In the genomic region with DNA sequence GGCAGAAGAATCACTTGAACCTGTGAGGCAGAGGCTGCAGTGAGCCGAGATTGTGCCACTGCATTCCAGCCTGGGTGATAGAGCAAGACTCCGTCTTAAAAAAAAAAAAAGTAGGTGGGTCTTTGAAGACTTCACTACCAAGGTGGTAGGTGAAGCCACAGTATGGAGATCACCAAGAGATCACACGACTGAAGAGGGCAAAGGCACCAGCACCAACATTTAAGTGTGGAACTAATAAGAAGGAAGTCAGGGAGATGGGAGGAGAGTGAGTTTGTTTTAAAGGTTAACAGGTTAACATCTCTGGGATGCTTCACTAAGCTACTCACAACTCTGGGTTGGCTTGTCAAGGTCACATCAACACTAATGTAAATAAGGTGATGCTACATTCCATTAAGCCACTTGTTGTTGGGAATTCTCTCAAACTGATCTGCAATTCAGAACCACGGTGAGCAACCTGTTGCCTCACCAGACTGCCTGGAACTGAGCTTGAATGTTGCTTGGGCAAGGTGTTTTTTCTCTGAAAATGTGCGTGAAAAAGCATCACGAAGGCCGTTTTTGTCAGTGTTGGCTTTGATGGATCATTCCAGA, we compare ENCODE assay signal across 3 cellular contexts.
TF ChIP-seq lines count a peak whose summit lies in the region.

No MANE protein-coding gene starts in this region.

TF ChIP-seq in HEK293, 187 proteins besides CTCF, POLR2A, EP300 and RAD21:
- TF ChIP-seq ZNF157 (tag by site-specific recombination; IDR thresholded peaks at IDR 0.05) = no peak
- TF ChIP-seq, protein P1, sequence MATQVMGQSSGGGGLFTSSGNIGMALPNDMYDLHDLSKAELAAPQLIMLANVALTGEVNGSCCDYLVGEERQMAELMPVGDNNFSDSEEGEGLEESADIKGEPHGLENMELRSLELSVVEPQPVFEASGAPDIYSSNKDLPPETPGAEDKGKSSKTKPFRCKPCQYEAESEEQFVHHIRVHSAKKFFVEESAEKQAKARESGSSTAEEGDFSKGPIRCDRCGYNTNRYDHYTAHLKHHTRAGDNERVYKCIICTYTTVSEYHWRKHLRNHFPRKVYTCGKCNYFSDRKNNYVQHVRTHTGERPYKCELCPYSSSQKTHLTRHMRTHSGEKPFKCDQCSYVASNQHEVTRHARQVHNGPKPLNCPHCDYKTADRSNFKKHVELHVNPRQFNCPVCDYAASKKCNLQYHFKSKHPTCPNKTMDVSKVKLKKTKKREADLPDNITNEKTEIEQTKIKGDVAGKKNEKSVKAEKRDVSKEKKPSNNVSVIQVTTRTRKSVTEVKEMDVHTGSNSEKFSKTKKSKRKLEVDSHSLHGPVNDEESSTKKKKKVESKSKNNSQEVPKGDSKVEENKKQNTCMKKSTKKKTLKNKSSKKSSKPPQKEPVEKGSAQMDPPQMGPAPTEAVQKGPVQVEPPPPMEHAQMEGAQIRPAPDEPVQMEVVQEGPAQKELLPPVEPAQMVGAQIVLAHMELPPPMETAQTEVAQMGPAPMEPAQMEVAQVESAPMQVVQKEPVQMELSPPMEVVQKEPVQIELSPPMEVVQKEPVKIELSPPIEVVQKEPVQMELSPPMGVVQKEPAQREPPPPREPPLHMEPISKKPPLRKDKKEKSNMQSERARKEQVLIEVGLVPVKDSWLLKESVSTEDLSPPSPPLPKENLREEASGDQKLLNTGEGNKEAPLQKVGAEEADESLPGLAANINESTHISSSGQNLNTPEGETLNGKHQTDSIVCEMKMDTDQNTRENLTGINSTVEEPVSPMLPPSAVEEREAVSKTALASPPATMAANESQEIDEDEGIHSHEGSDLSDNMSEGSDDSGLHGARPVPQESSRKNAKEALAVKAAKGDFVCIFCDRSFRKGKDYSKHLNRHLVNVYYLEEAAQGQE (tag by site-specific recombination; IDR thresholded peaks at IDR 0.05) = peak; percentile 92
- TF ChIP-seq SCRT1 (tag by site-specific recombination; IDR thresholded peaks at IDR 0.05; ENCODE audit: borderline replicate concordance) = peak; percentile 80
- TF ChIP-seq SCRT2 (tag by site-specific recombination; IDR thresholded peaks at IDR 0.05) = peak; percentile 97
- no peak for TF ChIP-seq ZNF48 (tag by site-specific recombination; IDR thresholded peaks at IDR 0.05)
- no peak for TF ChIP-seq ZNF248 (tag by site-specific recombination; IDR thresholded peaks at IDR 0.05)
- TF ChIP-seq ZNF555 (tag by site-specific recombination; conservative IDR thresholded peaks at IDR 0.05) = no peak

TF ChIP-seq in GM12878, 131 proteins besides CTCF, POLR2A, EP300 and RAD21:
- TF ChIP-seq, protein P1 (IDR thresholded peaks at IDR 0.05; ENCODE audit: low read depth, low read length) = peak; percentile 57; the same call in 1 of the 2 replicates
- TF ChIP-seq TCF3 (IDR thresholded peaks at IDR 0.05; ENCODE audit: borderline replicate concordance, insufficient read depth, low read depth, low read length) (no peak), JUND (IDR thresholded peaks at IDR 0.05; ENCODE audit: low read depth, low read length) (no peak), ZNF274 (IDR thresholded peaks at IDR 0.05; ENCODE audit: insufficient read depth, insufficient read length) (no peak), EGR1 (IDR thresholded peaks at IDR 0.05; ENCODE audit: borderline replicate concordance in 1 of 2, low read depth in 2 of 2, low read length in 2 of 2) (no peak)
- TF ChIP-seq, protein P2, sequence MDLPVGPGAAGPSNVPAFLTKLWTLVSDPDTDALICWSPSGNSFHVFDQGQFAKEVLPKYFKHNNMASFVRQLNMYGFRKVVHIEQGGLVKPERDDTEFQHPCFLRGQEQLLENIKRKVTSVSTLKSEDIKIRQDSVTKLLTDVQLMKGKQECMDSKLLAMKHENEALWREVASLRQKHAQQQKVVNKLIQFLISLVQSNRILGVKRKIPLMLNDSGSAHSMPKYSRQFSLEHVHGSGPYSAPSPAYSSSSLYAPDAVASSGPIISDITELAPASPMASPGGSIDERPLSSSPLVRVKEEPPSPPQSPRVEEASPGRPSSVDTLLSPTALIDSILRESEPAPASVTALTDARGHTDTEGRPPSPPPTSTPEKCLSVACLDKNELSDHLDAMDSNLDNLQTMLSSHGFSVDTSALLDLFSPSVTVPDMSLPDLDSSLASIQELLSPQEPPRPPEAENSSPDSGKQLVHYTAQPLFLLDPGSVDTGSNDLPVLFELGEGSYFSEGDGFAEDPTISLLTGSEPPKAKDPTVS (IDR thresholded peaks at IDR 0.05; ENCODE audit: low read depth, low read length) = no peak
TF ChIP-seq in GM12878: peak in this region for 1.

TF ChIP-seq in HepG2, 621 proteins besides CTCF, POLR2A, EP300 and RAD21 (continues in another document):
- TF ChIP-seq, protein P3, sequence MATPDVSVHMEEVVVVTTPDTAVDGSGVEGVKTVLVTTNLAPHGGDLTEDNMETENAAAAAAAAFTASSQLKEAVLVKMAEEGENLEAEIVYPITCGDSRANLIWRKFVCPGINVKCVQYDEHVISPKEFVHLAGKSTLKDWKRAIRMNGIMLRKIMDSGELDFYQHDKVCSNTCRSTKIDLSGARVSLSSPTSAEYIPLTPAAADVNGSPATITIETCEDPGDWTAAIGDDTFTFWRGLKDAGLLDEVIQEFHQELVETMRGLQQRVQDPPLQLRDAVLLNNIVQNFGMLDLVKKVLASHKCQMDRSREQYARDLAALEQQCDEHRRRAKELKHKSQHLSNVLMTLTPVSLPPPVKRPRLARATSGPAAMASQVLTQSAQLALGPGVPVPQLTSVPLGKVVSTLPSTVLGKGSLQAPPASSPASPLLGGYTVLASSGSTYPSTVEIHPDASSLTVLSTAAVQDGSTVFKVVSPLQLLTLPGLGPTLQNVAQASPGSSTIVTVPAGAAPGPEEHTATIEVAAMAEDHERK (CRISPR knock-in tag; IDR thresholded peaks at IDR 0.05; ENCODE audit: low read depth) = no peak
- TF ChIP-seq SATB2 (CRISPR knock-in tag; IDR thresholded peaks at IDR 0.05) (no peak), ZNF121 (CRISPR knock-in tag; IDR thresholded peaks at IDR 0.05) (no peak), MIER3 (CRISPR knock-in tag; IDR thresholded peaks at IDR 0.05; ENCODE audit: borderline replicate concordance) (0 out of 2 replicates have a peak, but pooled peaks have one; percentile 39), ZNF775 (CRISPR knock-in tag; IDR thresholded peaks at IDR 0.05; ENCODE audit: borderline replicate concordance) (no peak), CEBPB (IDR thresholded peaks at IDR 0.05; ENCODE audit: borderline replicate concordance, low read depth, low read length) (peak; percentile 68; the same call in 1 of the 2 replicates), ZNF230 (CRISPR knock-in tag; IDR thresholded peaks at IDR 0.05) (no peak), IKZF4 (CRISPR knock-in tag; IDR thresholded peaks at IDR 0.05; ENCODE audit: borderline replicate concordance, low read depth, not compliant biosample characterization) (no peak), XBP1 (CRISPR knock-in tag; IDR thresholded peaks at IDR 0.05) (no peak), KLF6 (CRISPR knock-in tag; IDR thresholded peaks at IDR 0.05) (no peak), NR2F1 (CRISPR knock-in tag; IDR thresholded peaks at IDR 0.05) (peak; percentile 17 to 84; a peak in 3 of 4 replicates)
- TF ChIP-seq, protein P4, sequence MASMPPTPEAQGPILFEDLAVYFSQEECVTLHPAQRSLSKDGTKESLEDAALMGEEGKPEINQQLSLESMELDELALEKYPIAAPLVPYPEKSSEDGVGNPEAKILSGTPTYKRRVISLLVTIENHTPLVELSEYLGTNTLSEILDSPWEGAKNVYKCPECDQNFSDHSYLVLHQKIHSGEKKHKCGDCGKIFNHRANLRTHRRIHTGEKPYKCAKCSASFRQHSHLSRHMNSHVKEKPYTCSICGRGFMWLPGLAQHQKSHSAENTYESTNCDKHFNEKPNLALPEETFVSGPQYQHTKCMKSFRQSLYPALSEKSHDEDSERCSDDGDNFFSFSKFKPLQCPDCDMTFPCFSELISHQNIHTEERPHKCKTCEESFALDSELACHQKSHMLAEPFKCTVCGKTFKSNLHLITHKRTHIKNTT (CRISPR knock-in tag; IDR thresholded peaks at IDR 0.05) = no peak
- TF ChIP-seq, protein P5, sequence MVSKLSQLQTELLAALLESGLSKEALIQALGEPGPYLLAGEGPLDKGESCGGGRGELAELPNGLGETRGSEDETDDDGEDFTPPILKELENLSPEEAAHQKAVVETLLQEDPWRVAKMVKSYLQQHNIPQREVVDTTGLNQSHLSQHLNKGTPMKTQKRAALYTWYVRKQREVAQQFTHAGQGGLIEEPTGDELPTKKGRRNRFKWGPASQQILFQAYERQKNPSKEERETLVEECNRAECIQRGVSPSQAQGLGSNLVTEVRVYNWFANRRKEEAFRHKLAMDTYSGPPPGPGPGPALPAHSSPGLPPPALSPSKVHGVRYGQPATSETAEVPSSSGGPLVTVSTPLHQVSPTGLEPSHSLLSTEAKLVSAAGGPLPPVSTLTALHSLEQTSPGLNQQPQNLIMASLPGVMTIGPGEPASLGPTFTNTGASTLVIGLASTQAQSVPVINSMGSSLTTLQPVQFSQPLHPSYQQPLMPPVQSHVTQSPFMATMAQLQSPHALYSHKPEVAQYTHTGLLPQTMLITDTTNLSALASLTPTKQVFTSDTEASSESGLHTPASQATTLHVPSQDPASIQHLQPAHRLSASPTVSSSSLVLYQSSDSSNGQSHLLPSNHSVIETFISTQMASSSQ (IDR thresholded peaks at IDR 0.05; ENCODE audit: low read depth) = no peak
- TF ChIP-seq, protein P5 (CRISPR knock-in tag; IDR thresholded peaks at IDR 0.05; ENCODE audit: borderline replicate concordance) = no peak
- TF ChIP-seq, protein P6, sequence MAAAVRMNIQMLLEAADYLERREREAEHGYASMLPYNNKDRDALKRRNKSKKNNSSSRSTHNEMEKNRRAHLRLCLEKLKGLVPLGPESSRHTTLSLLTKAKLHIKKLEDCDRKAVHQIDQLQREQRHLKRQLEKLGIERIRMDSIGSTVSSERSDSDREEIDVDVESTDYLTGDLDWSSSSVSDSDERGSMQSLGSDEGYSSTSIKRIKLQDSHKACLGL (CRISPR knock-in tag; IDR thresholded peaks at IDR 0.05) = no peak
- TF ChIP-seq, protein P7, sequence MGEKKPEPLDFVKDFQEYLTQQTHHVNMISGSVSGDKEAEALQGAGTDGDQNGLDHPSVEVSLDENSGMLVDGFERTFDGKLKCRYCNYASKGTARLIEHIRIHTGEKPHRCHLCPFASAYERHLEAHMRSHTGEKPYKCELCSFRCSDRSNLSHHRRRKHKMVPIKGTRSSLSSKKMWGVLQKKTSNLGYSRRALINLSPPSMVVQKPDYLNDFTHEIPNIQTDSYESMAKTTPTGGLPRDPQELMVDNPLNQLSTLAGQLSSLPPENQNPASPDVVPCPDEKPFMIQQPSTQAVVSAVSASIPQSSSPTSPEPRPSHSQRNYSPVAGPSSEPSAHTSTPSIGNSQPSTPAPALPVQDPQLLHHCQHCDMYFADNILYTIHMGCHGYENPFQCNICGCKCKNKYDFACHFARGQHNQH (CRISPR knock-in tag; IDR thresholded peaks at IDR 0.05) = 0 out of 2 replicates have a peak, but pooled peaks have one; percentile 34
- TF ChIP-seq, protein P8, sequence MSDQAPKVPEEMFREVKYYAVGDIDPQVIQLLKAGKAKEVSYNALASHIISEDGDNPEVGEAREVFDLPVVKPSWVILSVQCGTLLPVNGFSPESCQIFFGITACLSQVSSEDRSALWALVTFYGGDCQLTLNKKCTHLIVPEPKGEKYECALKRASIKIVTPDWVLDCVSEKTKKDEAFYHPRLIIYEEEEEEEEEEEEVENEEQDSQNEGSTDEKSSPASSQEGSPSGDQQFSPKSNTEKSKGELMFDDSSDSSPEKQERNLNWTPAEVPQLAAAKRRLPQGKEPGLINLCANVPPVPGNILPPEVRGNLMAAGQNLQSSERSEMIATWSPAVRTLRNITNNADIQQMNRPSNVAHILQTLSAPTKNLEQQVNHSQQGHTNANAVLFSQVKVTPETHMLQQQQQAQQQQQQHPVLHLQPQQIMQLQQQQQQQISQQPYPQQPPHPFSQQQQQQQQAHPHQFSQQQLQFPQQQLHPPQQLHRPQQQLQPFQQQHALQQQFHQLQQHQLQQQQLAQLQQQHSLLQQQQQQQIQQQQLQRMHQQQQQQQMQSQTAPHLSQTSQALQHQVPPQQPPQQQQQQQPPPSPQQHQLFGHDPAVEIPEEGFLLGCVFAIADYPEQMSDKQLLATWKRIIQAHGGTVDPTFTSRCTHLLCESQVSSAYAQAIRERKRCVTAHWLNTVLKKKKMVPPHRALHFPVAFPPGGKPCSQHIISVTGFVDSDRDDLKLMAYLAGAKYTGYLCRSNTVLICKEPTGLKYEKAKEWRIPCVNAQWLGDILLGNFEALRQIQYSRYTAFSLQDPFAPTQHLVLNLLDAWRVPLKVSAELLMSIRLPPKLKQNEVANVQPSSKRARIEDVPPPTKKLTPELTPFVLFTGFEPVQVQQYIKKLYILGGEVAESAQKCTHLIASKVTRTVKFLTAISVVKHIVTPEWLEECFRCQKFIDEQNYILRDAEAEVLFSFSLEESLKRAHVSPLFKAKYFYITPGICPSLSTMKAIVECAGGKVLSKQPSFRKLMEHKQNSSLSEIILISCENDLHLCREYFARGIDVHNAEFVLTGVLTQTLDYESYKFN (CRISPR knock-in tag; conservative IDR thresholded peaks at IDR 0.05) = 0 out of 2 replicates have a peak, but pooled peaks have one; percentile 16
